Comparison of ENCODE assay signal across 1 cellular context in genomic region chr14:23118506-23119361, GRCh38.
TF ChIP-seq lines count a peak whose summit lies in the region.

Gene CEBPE (minus strand): TSS chr14:23119255. CDS start chr14:23119091, 164 bp downstream.

TF ChIP-seq in HepG2, 621 proteins besides CTCF, POLR2A, EP300 and RAD21 (continued from another document):
- TF ChIP-seq GLMP (CRISPR knock-in tag; IDR thresholded peaks at IDR 0.05; ENCODE audit: borderline replicate concordance) (no peak), CREB3 (CRISPR knock-in tag; IDR thresholded peaks at IDR 0.05) (no peak), ZNF567 (CRISPR knock-in tag; IDR thresholded peaks at IDR 0.05; ENCODE audit: borderline replicate concordance) (no peak), FOXA1 (IDR thresholded peaks at IDR 0.05) (no peak), FOXA1 (CRISPR knock-in tag; IDR thresholded peaks at IDR 0.05) (no peak), NCOR1 (IDR thresholded peaks at IDR 0.05; ENCODE audit: borderline replicate concordance, low read length) (no peak), ZNF775 (CRISPR knock-in tag; IDR thresholded peaks at IDR 0.05; ENCODE audit: borderline replicate concordance) (no peak), ZC3H13 (CRISPR knock-in tag; IDR thresholded peaks at IDR 0.05) (no peak), ZBTB21 (CRISPR knock-in tag; IDR thresholded peaks at IDR 0.05) (no peak), MED13 (CRISPR knock-in tag; IDR thresholded peaks at IDR 0.05) (no peak), ZNF510 (CRISPR knock-in tag; IDR thresholded peaks at IDR 0.05; ENCODE audit: low read depth) (no peak), NFIC (IDR thresholded peaks at IDR 0.05; ENCODE audit: low read length) (no peak), BRD4 (CRISPR knock-in tag; IDR thresholded peaks at IDR 0.05) (0 out of 2 replicates have a peak, but pooled peaks have one; percentile 60), ZFY (CRISPR knock-in tag; IDR thresholded peaks at IDR 0.05) (peak; percentile 45; the same call in 1 of the 2 replicates), ZC3H4 (CRISPR knock-in tag; IDR thresholded peaks at IDR 0.05; ENCODE audit: borderline replicate concordance) (no peak), PBX3 (CRISPR knock-in tag; IDR thresholded peaks at IDR 0.05; ENCODE audit: borderline replicate concordance) (no peak), HOXA7 (CRISPR knock-in tag; IDR thresholded peaks at IDR 0.05) (no peak), FOXP4 (CRISPR knock-in tag; IDR thresholded peaks at IDR 0.05) (no peak), ZNF253 (CRISPR knock-in tag; IDR thresholded peaks at IDR 0.05; ENCODE audit: borderline replicate concordance) (no peak), ZMYM4 (CRISPR knock-in tag; IDR thresholded peaks at IDR 0.05) (no peak), TRIM24 (CRISPR knock-in tag; IDR thresholded peaks at IDR 0.05) (no peak), ZNF317 (CRISPR knock-in tag; IDR thresholded peaks at IDR 0.05) (no peak), CEBPZ (IDR thresholded peaks at IDR 0.05; ENCODE audit: low read length) (no peak), ZNF484 (CRISPR knock-in tag; IDR thresholded peaks at IDR 0.05; ENCODE audit: borderline replicate concordance, low read depth) (no peak), ZNF790 (CRISPR knock-in tag; IDR thresholded peaks at IDR 0.05; ENCODE audit: borderline replicate concordance) (no peak), ZNF276 (CRISPR knock-in tag; IDR thresholded peaks at IDR 0.05; ENCODE audit: low read depth) (no peak), SIX4 (CRISPR knock-in tag; IDR thresholded peaks at IDR 0.05) (no peak), CC2D1A (CRISPR knock-in tag; IDR thresholded peaks at IDR 0.05) (no peak), KAT7 (CRISPR knock-in tag; IDR thresholded peaks at IDR 0.05; ENCODE audit: borderline replicate concordance) (no peak)
